In the genomic region with DNA sequence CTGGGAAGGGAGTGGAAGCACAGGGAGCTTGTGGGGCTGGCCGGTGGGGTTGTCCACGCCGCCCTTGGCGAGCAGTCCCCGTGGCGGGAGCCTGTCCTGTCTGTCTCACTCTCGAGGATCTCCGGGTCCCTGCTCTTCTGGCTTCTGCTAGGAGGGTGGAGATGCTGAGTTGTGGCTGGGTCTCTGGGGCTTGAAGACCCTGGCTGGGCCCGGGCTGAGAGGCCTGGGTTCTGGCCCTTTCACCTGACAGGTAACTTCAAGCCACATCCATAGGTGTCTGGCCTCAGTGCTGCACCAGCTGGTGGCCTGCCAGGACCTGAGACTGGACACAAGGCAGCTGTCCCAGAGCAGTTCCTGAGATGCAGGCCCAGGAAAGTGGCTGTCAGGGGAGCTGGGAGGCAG, we compare ENCODE assay signal across 19 cellular contexts.
"Had no signal": no experiment of that assay in that cellular context is flagged by ENCODE, and none has a peak within 500 bp of the region (broad histone marks: within the 10 kb centered on the region; RNA-seq: fewer than 3 reads in every experiment).

No MANE protein-coding gene starts in this region.

- H3K9me3 Mint-ChIP-seq: activated CD4-positive, alpha-beta memory T cell treated with anti-CD3 and anti-CD28 coated beads, Interleukin-2, amount 10 ng/mL, durations not matched to agents 7 days and 5 days; activated naive CD4-positive, alpha-beta T cell treated with anti-CD3 and anti-CD28 coated beads, Interleukin-2, amount 10 ng/mL, durations not matched to agents 7 days and 5 days; activated T-cell treated with anti-CD3 and anti-CD28 coated beads, Interleukin-2, amount 50 U/mL, for 24 hours; dendritic cell treated with granulocyte-macrophage colony-stimulating factor and Interleukin-4, amounts not matched to agents 40 ng/mL and 50 ng/mL, for 4 days; mesothelial cell of epicardium had no signal

- H3K4me3 ChIP-seq: esophagus squamous epithelium, left lung, right atrium auricular region had no signal

- H3K27ac Mint-ChIP-seq: activated CD4-positive, alpha-beta memory T cell treated with anti-CD3 and anti-CD28 coated beads, Interleukin-2, amount 10 ng/mL, durations not matched to agents 7 days and 5 days; activated T-cell treated with anti-CD3 and anti-CD28 coated beads, Interleukin-2, amount 50 U/mL, for 24 hours; dendritic cell treated with granulocyte-macrophage colony-stimulating factor and Interleukin-4, amounts not matched to agents 40 ng/mL and 50 ng/mL, for 4 days; mesothelial cell of epicardium had no signal

- H3K9me3 ChIP-seq: esophagus squamous epithelium, left lung, right atrium auricular region had no signal

- H3K27me3 Mint-ChIP-seq: activated CD4-positive, alpha-beta memory T cell treated with anti-CD3 and anti-CD28 coated beads, Interleukin-2, amount 10 ng/mL, durations not matched to agents 7 days and 5 days; activated T-cell treated with anti-CD3 and anti-CD28 coated beads, Interleukin-2, amount 50 U/mL, for 24 hours had no signal

- FAIRE-seq: bronchial epithelial cell, endothelial cell of umbilical vein, TTC549 had no signal

- H3K4me1 ChIP-seq: right atrium auricular region had no signal

- H3K4me3 Mint-ChIP-seq: activated CD4-positive, alpha-beta memory T cell treated with anti-CD3 and anti-CD28 coated beads, Interleukin-2, amount 10 ng/mL, durations not matched to agents 7 days and 5 days; activated T-cell treated with anti-CD3 and anti-CD28 coated beads, Interleukin-2, amount 50 U/mL, for 24 hours; dendritic cell treated with granulocyte-macrophage colony-stimulating factor and Interleukin-4, amounts not matched to agents 40 ng/mL and 50 ng/mL, for 4 days; mesothelial cell of epicardium had no signal

- DNase-seq: activated CD4-positive, alpha-beta memory T cell treated with anti-CD3 and anti-CD28 coated beads, Interleukin-2, amount 10 ng/mL, durations not matched to agents 7 days and 5 days; activated CD4-positive, alpha-beta T cell treated with anti-CD3 and anti-CD28 coated beads for 4 hours; activated effector memory CD4-positive, alpha-beta T cell treated with Interleukin-2 at 50 U/mL for 16 hours; activated naive CD4-positive, alpha-beta T cell treated with anti-CD3 and anti-CD28 coated beads, Interleukin-2, amount 10 ng/mL, durations not matched to agents 7 days and 5 days; activated T-cell treated with anti-CD3 and anti-CD28 coated beads, Interleukin-2, amount 50 U/mL, for 24 hours; effector CD8-positive, alpha-beta T cell; esophagus squamous epithelium; islet precursor cell; stimulated activated CD4-positive, alpha-beta T cell treated with anti-CD3 and anti-CD28 coated beads, Interleukin-12 subunit alpha, Interleukin-12 subunit beta, amount 100 ng/mL, for 4 hours; stimulated activated CD4-positive, alpha-beta T cell treated with anti-CD3 and anti-CD28 coated beads, Interleukin-1b, Interleukin-23, amount 100 ng/mL, for 48 hours; stimulated activated CD8-positive, alpha-beta memory T cell treated with anti-CD3 and anti-CD28 coated beads, Interleukin-4, amount 100 ng/mL, for 48 hours; stimulated activated naive CD4-positive, alpha-beta T cell had no signal

- H3K27me3 ChIP-seq: esophagus squamous epithelium, left lung, right atrium auricular region had no signal

- H3K27ac ChIP-seq: esophagus squamous epithelium, left lung, right atrium auricular region had no signal

- ATAC-seq: left lung had no signal
